Comparison of ENCODE assay signal across 25 cellular contexts in the genomic region with DNA sequence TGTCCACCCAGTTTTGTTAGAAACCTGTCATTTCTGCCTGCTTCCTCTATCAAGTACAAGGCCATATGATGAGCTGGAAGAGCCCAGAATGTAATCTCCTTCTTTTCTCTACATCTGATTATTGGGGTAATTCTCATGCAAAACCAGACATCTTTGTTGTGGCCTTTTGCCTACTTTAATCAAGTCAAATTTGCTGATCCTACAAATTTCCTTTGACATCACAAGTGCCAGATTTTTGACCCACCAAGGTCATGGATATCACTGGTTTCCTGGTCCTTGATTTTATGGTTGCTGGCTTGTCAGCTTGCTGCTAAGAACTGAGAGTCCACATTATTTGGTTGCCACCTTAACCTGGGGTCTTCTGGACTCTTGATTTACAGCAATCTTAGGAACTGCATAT.
"Had no signal": no experiment of that assay in that cellular context is flagged by ENCODE, and none has a peak within 500 bp of the region (broad histone marks: within the 10 kb centered on the region; RNA-seq: fewer than 3 reads in every experiment).

No MANE protein-coding gene starts in this region.

- H3K4me1 ChIP-seq: colonic mucosa, esophagus squamous epithelium, gastrocnemius medialis, heart right ventricle, left lung, lower lobe of right lung had no signal

- H3K9me3 ChIP-seq: colonic mucosa, esophagus squamous epithelium, gastrocnemius medialis, heart right ventricle, left lung, lower lobe of right lung, mucosa of descending colon had no signal

- DNase-seq: colonic mucosa; cortex of kidney; effector CD8-positive, alpha-beta T cell; effector memory CD8-positive, alpha-beta T cell; endodermal cell; esophagus squamous epithelium; foreskin fibroblast; foreskin melanocyte; gastrocnemius medialis; glutamatergic neuron; head of caudate nucleus; heart right ventricle; hippocampal formation; left cardiac atrium; left lung; left ventricle myocardium superior; lower lobe of right lung; mesenchymal stem cell; mucosa of descending colon; naive B cell had no signal

- H3K36me3 ChIP-seq: colonic mucosa, esophagus squamous epithelium, gastrocnemius medialis, heart right ventricle, left lung, lower lobe of right lung had no signal

- H3K27ac ChIP-seq: colonic mucosa, epithelial cell of prostate, esophagus squamous epithelium, gastrocnemius medialis, heart right ventricle, left lung, lower lobe of right lung had no signal

- H3K4me3 ChIP-seq: colonic mucosa, esophagus squamous epithelium, gastrocnemius medialis, heart right ventricle, left lung, lower lobe of right lung, mucosa of descending colon had no signal

- H3K27me3 ChIP-seq: colonic mucosa, esophagus squamous epithelium, gastrocnemius medialis, heart right ventricle, left lung had no signal

- FAIRE-seq: endometrium, islet of Langerhans, keratinocyte had no signal

- ATAC-seq: esophagus mucosa, gastrocnemius medialis, heart right ventricle, left cardiac atrium, left lung, left ventricle myocardium superior, lower lobe of right lung, mucosa of descending colon had no signal
